ENCODE assay signal across 1 cellular context in the genomic region with DNA sequence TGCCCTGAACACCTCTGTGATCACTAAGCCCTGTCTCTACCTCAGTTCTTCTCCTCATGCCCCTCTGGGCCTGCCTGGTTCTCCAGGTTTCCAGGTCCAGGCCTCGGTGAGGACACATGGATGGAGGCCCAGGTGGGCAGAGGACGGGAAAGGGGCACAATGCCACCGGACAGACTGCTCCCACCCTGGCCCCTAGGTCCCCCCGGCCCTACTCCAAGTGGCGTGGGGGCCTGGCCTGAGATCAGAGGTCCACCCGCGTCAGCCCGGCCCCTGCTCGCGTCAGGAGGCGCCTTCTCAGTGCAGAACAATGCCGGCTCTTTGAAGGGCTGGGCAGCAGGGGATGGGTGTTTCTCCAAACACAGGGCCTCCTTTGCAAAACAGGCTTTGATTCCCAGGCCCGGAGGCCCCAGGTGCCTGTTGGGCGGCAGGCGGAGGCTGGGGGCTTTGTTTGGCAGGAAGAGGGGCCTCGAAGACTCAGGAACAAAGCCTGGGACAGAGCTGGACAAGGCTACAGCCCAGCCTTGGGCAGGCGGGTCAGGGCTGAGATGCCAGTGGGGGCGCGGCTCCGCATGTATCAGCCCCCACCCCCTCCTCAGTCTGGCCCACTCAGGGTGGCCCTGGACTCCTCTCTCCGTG.
TF ChIP-seq lines count a peak whose summit lies in the region.

No MANE protein-coding gene starts in this region.

TF ChIP-seq in SK-N-SH treated with all-trans-retinoic acid at 6 μM for 48 hours, 23 proteins besides CTCF, POLR2A, EP300 and RAD21 (continued from another document):
- TF ChIP-seq TOX (CRISPR knock-in tag; IDR thresholded peaks at IDR 0.05; ENCODE audit: borderline replicate concordance) (no peak), OSR1 (CRISPR knock-in tag; IDR thresholded peaks at IDR 0.05) (no peak), ZNF565 (CRISPR knock-in tag; conservative IDR thresholded peaks at IDR 0.05; ENCODE audit: low read depth) (no peak), BACH2 (CRISPR knock-in tag; IDR thresholded peaks at IDR 0.05; ENCODE audit: borderline replicate concordance) (no peak), CSDC2 (CRISPR knock-in tag; IDR thresholded peaks at IDR 0.05) (no peak), ARNTL (CRISPR knock-in tag; IDR thresholded peaks at IDR 0.05; ENCODE audit: borderline replicate concordance, low read depth) (no peak), PPARA (CRISPR knock-in tag; IDR thresholded peaks at IDR 0.05; ENCODE audit: borderline replicate concordance) (no peak), ZFP30 (CRISPR knock-in tag; IDR thresholded peaks at IDR 0.05) (no peak), SNAI2 (CRISPR knock-in tag; IDR thresholded peaks at IDR 0.05) (no peak)
- TF ChIP-seq, protein P1, sequence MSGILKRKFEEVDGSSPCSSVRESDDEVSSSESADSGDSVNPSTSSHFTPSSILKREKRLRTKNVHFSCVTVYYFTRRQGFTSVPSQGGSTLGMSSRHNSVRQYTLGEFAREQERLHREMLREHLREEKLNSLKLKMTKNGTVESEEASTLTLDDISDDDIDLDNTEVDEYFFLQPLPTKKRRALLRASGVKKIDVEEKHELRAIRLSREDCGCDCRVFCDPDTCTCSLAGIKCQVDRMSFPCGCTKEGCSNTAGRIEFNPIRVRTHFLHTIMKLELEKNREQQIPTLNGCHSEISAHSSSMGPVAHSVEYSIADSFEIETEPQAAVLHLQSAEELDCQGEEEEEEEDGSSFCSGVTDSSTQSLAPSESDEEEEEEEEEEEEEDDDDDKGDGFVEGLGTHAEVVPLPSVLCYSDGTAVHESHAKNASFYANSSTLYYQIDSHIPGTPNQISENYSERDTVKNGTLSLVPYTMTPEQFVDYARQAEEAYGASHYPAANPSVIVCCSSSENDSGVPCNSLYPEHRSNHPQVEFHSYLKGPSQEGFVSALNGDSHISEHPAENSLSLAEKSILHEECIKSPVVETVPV (CRISPR knock-in tag; IDR thresholded peaks at IDR 0.05): no peak
- TF ChIP-seq, protein P2, sequence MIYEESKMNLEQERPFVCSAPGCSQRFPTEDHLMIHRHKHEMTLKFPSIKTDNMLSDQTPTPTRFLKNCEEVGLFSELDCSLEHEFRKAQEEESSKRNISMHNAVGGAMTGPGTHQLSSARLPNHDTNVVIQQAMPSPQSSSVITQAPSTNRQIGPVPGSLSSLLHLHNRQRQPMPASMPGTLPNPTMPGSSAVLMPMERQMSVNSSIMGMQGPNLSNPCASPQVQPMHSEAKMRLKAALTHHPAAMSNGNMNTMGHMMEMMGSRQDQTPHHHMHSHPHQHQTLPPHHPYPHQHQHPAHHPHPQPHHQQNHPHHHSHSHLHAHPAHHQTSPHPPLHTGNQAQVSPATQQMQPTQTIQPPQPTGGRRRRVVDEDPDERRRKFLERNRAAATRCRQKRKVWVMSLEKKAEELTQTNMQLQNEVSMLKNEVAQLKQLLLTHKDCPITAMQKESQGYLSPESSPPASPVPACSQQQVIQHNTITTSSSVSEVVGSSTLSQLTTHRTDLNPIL (CRISPR knock-in tag; IDR thresholded peaks at IDR 0.05; ENCODE audit: low read depth): no peak
